Comparison of ENCODE assay signal across 24 cellular contexts in the genomic region with DNA sequence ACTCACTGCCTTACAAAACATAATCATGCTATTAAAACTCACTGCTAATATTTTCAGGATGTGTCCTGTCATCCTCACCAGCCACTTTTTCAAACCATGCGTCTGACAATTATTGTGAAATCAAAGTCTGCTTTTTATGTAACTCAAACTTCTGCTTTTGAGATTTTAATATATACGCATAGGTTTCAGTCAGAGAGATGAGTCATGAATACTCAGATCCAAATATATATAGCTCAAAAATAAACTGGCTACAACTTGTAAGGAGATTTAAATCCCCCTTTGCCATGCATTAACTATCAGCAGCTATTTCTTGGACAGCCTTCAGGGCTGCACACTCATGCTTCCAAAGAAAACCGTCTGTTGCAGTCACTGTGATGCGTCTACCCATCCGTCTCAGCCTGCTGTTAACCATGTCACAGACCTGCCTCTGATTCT. TPM values are rescaled to one million over a fixed set of nuclear protein-coding genes. Genes with fewer than 3 reads are reported as not detected.
DNase-seq lines count a peak whose midpoint lies in the region; ATAC-seq and TF ChIP-seq lines count a peak whose summit lies in the region.
"Had no signal": no experiment of that assay in that cellular context is flagged by ENCODE, and none has a peak within 500 bp of the region (broad histone marks: within the 10 kb centered on the region; RNA-seq: fewer than 3 reads in every experiment).

No MANE protein-coding gene starts in this region.

- no peak overlapping the region for H3K27ac Mint-ChIP-seq in T-cell
- H3K27ac Mint-ChIP-seq: activated CD8-positive, alpha-beta T cell treated with anti-CD3 and anti-CD28 coated beads for 36 hours; activated naive CD4-positive, alpha-beta T cell treated with anti-CD3 and anti-CD28 coated beads, Interleukin-2, amount 50 U/mL, for 24 hours had no signal

- POLR2A ChIA-PET in RWPE1 (lab: Yijun Ruan, JAX; ENCODE audit: low non-redundant PET) (no interaction called here), T-cell (lab: Charles Lee) (no interaction called here)

- in situ Hi-C loops in KBM-7 (cut with MboI; ENCODE audit: low pct_unique_long_range_greater_than_20kb, low sequenced_read_pairs) = no loop called here

- H3K9ac ChIP-seq in subcutaneous abdominal adipose tissue (ENCODE audit: low read length in 5 of 5) = no peak overlapping the region

- no peak overlapping the region for H3K4me3 Mint-ChIP-seq in T-cell
- H3K4me3 Mint-ChIP-seq: activated CD8-positive, alpha-beta T cell treated with anti-CD3 and anti-CD28 coated beads for 36 hours; activated naive CD4-positive, alpha-beta T cell treated with anti-CD3 and anti-CD28 coated beads, Interleukin-2, amount 50 U/mL, for 24 hours had no signal

- no peaks in the 10 kb centered on the region for H3K4me1 ChIP-seq in foreskin keratinocyte
- H3K4me1 ChIP-seq in subcutaneous abdominal adipose tissue (ENCODE audit: control insufficient read depth in 5 of 5, insufficient read depth in 5 of 5, low read length in 5 of 5) = peaks cover 0 to 11% (median 0%) of the 10 kb centered on the region in 5 donors
- H3K4me1 ChIP-seq: BE2C, colonic mucosa, gastrocnemius medialis had no signal

- CTCF ChIA-PET in RWPE1 (lab: Yijun Ruan, JAX) = no interaction called here
- CTCF ChIA-PET in T-cell (lab: Charles Lee) = no interaction called here

- no peaks in the 10 kb centered on the region for H3K9me3 Mint-ChIP-seq in T-cell
- H3K9me3 Mint-ChIP-seq: activated CD8-positive, alpha-beta T cell treated with anti-CD3 and anti-CD28 coated beads for 36 hours; activated naive CD4-positive, alpha-beta T cell treated with anti-CD3 and anti-CD28 coated beads, Interleukin-2, amount 50 U/mL, for 24 hours had no signal

- H3K9me3 ChIP-seq in subcutaneous abdominal adipose tissue (ENCODE audit: control insufficient read depth in 5 of 5, low read length in 5 of 5) = peaks cover 0 to 4% (median 0%) of the 10 kb centered on the region in 5 donors
- H3K9me3 ChIP-seq: BE2C, colonic mucosa, gastrocnemius medialis, thoracic aorta had no signal

- no peaks in the 10 kb centered on the region for H3K4me1 Mint-ChIP-seq in T-cell
- H3K4me1 Mint-ChIP-seq: activated naive CD4-positive, alpha-beta T cell treated with anti-CD3 and anti-CD28 coated beads, Interleukin-2, amount 50 U/mL, for 24 hours had no signal

- TF ChIP-seq CTCF in RWPE1 (conservative IDR thresholded peaks at IDR 0.05; ENCODE audit: low read depth) (no peak), foreskin keratinocyte (conservative IDR thresholded peaks at IDR 0.05) (no peak)

- H3K27ac ChIP-seq in RWPE1 = peak overlapping the region; percentile 36; the same call in 1 of the 2 replicates
- H3K27ac ChIP-seq in foreskin keratinocyte = no peak overlapping the region
- H3K27ac ChIP-seq in subcutaneous abdominal adipose tissue (ENCODE audit: low read depth, low read length) = peak overlapping the region; percentile 13
- H3K27ac ChIP-seq: colonic mucosa, gastrocnemius medialis, ovary, PC-9, thoracic aorta had no signal

- no peaks in the 10 kb centered on the region for H3K36me3 Mint-ChIP-seq in T-cell
- H3K36me3 Mint-ChIP-seq: activated naive CD4-positive, alpha-beta T cell treated with anti-CD3 and anti-CD28 coated beads, Interleukin-2, amount 50 U/mL, for 24 hours had no signal

- peaks cover 0 to 5% of the 10 kb centered on the region in 2 donors for H3K27me3 Mint-ChIP-seq in T-cell
- H3K27me3 Mint-ChIP-seq: activated naive CD4-positive, alpha-beta T cell treated with anti-CD3 and anti-CD28 coated beads, Interleukin-2, amount 50 U/mL, for 24 hours had no signal

- H3K36me3 ChIP-seq in subcutaneous abdominal adipose tissue (ENCODE audit: control insufficient read depth in 5 of 5, insufficient read depth in 5 of 5, low read length in 5 of 5) = no peaks in the 10 kb centered on the region
- H3K36me3 ChIP-seq: BE2C, colonic mucosa, gastrocnemius medialis, ovary, thoracic aorta had no signal

- ATAC-seq in foreskin keratinocyte = peak; percentile 61
- ATAC-seq in T-cell (replicated peaks in 1 of 4) = no peak
- no peak for ATAC-seq in HG03521 (IDR thresholded peaks at IDR 0.05; ENCODE audit: unreplicated experiment)
- ATAC-seq: activated CD8-positive, alpha-beta T cell treated with anti-CD3 and anti-CD28 coated beads for 36 hours; gastrocnemius medialis; SK-N-SH treated with all-trans-retinoic acid at 6 μM for 48 hours had no signal

- H3K4me3 ChIP-seq in subcutaneous abdominal adipose tissue (ENCODE audit: low read depth in 1 of 5, low read length in 5 of 5) = peak overlapping the region in 1 of 5 donors; percentile 7
- H3K4me3 ChIP-seq: colonic mucosa, gastrocnemius medialis, ovary, PC-9, thoracic aorta had no signal

- H3K27me3 ChIP-seq in foreskin keratinocyte (no peaks in the 10 kb centered on the region), subcutaneous abdominal adipose tissue (ENCODE audit: control insufficient read depth in 5 of 5, insufficient read depth in 4 of 5, low read length in 5 of 5) (peaks cover 0 to 4% (median 0%) of the 10 kb centered on the region in 5 donors)
- H3K27me3 ChIP-seq: colonic mucosa, gastrocnemius medialis, ovary had no signal

- DNase-seq in KBM-7 (peak; percentile 12), RWPE1 (ENCODE audit: low spot score) (no peak), foreskin keratinocyte (peak; percentile 44 to 69), T-cell (no peak), NCI-H2227 treated with DMSO at 0.1 percent for 48 hours (lab: John Stamatoyannopoulos, UW) (no peak), COLO668 (lab: John Stamatoyannopoulos, UW; ENCODE audit: unreplicated experiment) (no peak)
- DNase-seq: activated CD8-positive, alpha-beta T cell treated with anti-CD3 and anti-CD28 coated beads for 36 hours; activated T-cell treated with anti-CD3 and anti-CD28 coated beads, Interleukin-2, amount 50 U/mL, for 48 hours; BE2C; colonic mucosa; DMS 273 treated with DMSO at 0.1 percent for 48 hours; gastrocnemius medialis; NCI-H1930; ovary; PC-9; stimulated activated CD4-positive, alpha-beta T cell treated with anti-CD3 and anti-CD28 coated beads, Interleukin-4, amount 100 ng/mL, for 4 hours; stimulated activated CD8-positive, alpha-beta memory T cell treated with anti-CD3 and anti-CD28 coated beads, Interleukin-4, amount 100 ng/mL, for 48 hours had no signal

RNA-seq across cellular contexts. Expression of a gene that starts 34.0 kb away (rescaled TPM):
- total RNA-seq in foreskin keratinocyte = not detected in 2 replicates
- polyA plus RNA-seq in foreskin keratinocyte = not detected in 2 replicates
- total RNA-seq in T-cell = not detected
- total RNA-seq: activated CD8-positive, alpha-beta T cell treated with anti-CD3 and anti-CD28 coated beads for 36 hours; endothelial cell of umbilical vein; liver; PC-9 had no signal
- polyA plus RNA-seq: liver had no signal

Comparison
In these comparisons a context has a peak if more than half of its experiments do, and no peak if none do; other contexts are left out.
1. DNase-seq: peak in KBM-7 (single experiment) and foreskin keratinocyte (2 of 2); none in RWPE1 (single experiment), T-cell (0 of 34), NCI-H2227 treated with DMSO at 0.1 percent for 48 hours (single experiment) and COLO668 (single experiment).